1 cellular context compared by ENCODE assay signal in genomic region chr11:6876325-6876724, GRCh38.
TF ChIP-seq lines count a peak whose summit lies in the region.

A gene with protein sequence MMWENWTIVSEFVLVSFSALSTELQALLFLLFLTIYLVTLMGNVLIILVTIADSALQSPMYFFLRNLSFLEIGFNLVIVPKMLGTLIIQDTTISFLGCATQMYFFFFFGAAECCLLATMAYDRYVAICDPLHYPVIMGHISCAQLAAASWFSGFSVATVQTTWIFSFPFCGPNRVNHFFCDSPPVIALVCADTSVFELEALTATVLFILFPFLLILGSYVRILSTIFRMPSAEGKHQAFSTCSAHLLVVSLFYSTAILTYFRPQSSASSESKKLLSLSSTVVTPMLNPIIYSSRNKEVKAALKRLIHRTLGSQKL (plus strand): TSS chr11:6876625. CDS start chr11:6876648, 23 bp downstream.

TF ChIP-seq in IMR-90, 13 proteins besides CTCF, POLR2A, EP300 and RAD21:
- TF ChIP-seq ELK1 (IDR thresholded peaks at IDR 0.05; ENCODE audit: borderline replicate concordance, low read depth, low read length) (no peak), CEBPB (IDR thresholded peaks at IDR 0.05; ENCODE audit: low read depth, low read length) (no peak), RCOR1 (IDR thresholded peaks at IDR 0.05; ENCODE audit: insufficient replicate concordance, low read length) (no peak), MAFK (IDR thresholded peaks at IDR 0.05; ENCODE audit: low read depth, low read length) (no peak), SMC3 (IDR thresholded peaks at IDR 0.05; ENCODE audit: low read depth, low read length) (no peak), MAZ (IDR thresholded peaks at IDR 0.05; ENCODE audit: borderline replicate concordance, low read depth, low read length) (no peak), CHD1 (IDR thresholded peaks at IDR 0.05; ENCODE audit: low read depth, low read length) (no peak), MXI1 (IDR thresholded peaks at IDR 0.05; ENCODE audit: borderline replicate concordance, low read depth, low read length) (no peak), BHLHE40 (IDR thresholded peaks at IDR 0.05; ENCODE audit: low read depth, low read length) (no peak)
- TF ChIP-seq, protein P1, sequence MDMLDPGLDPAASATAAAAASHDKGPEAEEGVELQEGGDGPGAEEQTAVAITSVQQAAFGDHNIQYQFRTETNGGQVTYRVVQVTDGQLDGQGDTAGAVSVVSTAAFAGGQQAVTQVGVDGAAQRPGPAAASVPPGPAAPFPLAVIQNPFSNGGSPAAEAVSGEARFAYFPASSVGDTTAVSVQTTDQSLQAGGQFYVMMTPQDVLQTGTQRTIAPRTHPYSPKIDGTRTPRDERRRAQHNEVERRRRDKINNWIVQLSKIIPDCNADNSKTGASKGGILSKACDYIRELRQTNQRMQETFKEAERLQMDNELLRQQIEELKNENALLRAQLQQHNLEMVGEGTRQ (IDR thresholded peaks at IDR 0.05; ENCODE audit: low read depth, low read length): no peak
